In the genomic region with DNA sequence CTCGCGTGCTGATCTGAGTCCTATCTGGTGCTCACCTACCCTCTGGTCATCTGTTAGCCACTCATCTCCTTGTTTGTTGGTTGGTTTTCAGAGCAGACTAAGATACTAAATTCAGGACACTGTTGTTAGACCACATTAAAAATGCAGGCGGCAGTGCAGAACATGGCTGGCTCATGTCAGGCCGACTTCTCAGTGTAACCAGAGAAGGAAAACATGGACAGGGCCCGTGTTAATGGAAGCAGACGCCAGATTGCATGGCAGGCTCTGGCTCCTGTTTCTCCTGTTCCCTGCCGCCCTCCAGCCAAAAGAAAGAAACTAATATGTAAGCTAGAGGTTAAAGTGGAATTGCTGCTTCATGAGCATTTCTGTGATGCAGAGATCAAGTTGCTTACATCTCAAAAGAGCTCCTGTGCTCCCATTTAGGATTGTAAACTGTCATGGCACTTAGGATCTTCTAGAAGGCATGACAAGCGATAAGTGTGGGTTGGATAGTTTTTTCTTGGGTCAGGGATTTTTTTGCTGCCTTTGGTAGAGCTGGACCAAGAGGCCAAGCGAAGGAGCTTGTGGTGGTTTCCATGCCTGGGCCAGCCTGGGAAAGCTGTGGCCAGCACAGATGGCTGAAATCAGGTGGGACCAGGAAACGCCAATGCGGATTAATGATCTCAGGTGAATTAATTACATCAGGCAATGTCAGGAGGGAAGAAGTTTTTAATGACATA, we compare ENCODE assay signal across 10 cellular contexts. TPM values are rescaled to one million over a fixed set of nuclear protein-coding genes. Genes with fewer than 3 reads are reported as not detected.
DNase-seq lines count a peak whose midpoint lies in the region; ATAC-seq and TF ChIP-seq lines count a peak whose summit lies in the region.
"Had no signal": no experiment of that assay in that cellular context is flagged by ENCODE, and none has a peak within 500 bp of the region (broad histone marks: within the 10 kb centered on the region; RNA-seq: fewer than 3 reads in every experiment).

No MANE protein-coding gene starts in this region.

- TF ChIP-seq POLR2A in gastrocnemius medialis (IDR thresholded peaks at IDR 0.05): no peak

- H3K23me2 ChIP-seq in H9 (ENCODE audit: insufficient read length, low read depth, low read length, poor library complexity, severe bottlenecking): no peaks in the 10 kb centered on the region

- H3K27me3 ChIP-seq in H9 (ENCODE audit: insufficient read depth, low read length) (no peaks in the 10 kb centered on the region), adipocyte (replicated peaks; ENCODE audit: control insufficient read depth, insufficient read depth, low read length) (no peaks in the 10 kb centered on the region), gastrocnemius medialis (no peaks in the 10 kb centered on the region)

- H3T11ph ChIP-seq in H9 (ENCODE audit: low read length): no peak overlapping the region

- H3K9me3 ChIP-seq in H9 (ENCODE audit: control insufficient read depth, low read depth, low read length) (no peaks in the 10 kb centered on the region), adipocyte (ENCODE audit: control insufficient read depth, low read length) (no peaks in the 10 kb centered on the region), gastrocnemius medialis (no peaks in the 10 kb centered on the region)
- H3K9me3 ChIP-seq: mucosa of descending colon had no signal

- in situ Hi-C loops in gastrocnemius medialis (cut with MboI; ENCODE audit: low sequenced_read_pairs in 4 of 4): no loop called here

- no peaks in the 10 kb centered on the region for H3K79me1 ChIP-seq in H9 (ENCODE audit: insufficient read depth, low read depth, low read length, poor library complexity, severe bottlenecking)

- no peak for DNase-seq in H9
- peak; percentile 30 for DNase-seq in adipocyte (ENCODE audit: low read depth)
- DNase-seq in left ventricle myocardium superior: no peak
- peak; percentile 80 to 84 for DNase-seq in gastrocnemius medialis
- no peak for DNase-seq in stimulated activated naive CD8-positive, alpha-beta T cell treated with anti-CD3 and anti-CD28 coated beads, Interleukin-15, Interleukin-2, amounts not matched to agents 100 U/mL and 50 U/mL, for 24 hours
- DNase-seq: mucosa of descending colon had no signal

- no peak overlapping the region for H3K4me3 ChIP-seq in adipocyte (ENCODE audit: low read length)
- peak overlapping the region in 2 of 4 donors; percentile 3 to 7 for H3K4me3 ChIP-seq in gastrocnemius medialis
- H3K4me3 ChIP-seq: mucosa of descending colon, skin epidermis had no signal

- H3K4me2 ChIP-seq in H9 (ENCODE audit: insufficient read depth, insufficient read length, low read length): no peak overlapping the region

- TF ChIP-seq CTCF in H9 (conservative IDR thresholded peaks at IDR 0.05): no peak
- peak in 2 of 5 experiments; percentile 9 to 13 for TF ChIP-seq CTCF in gastrocnemius medialis (IDR thresholded peaks at IDR 0.05 in 4 of 5, conservative IDR thresholded peaks at IDR 0.05 in 1 of 5)

- no peak overlapping the region for H4K5ac ChIP-seq in H9 (ENCODE audit: insufficient read length, low read depth, low read length)

- H3K9ac ChIP-seq in H9 (ENCODE audit: extremely low read depth, insufficient read length, low read length) (no peak overlapping the region), adipocyte (ENCODE audit: low read length) (peak overlapping the region; percentile 25)

- no peak overlapping the region for H4K8ac ChIP-seq in H9 (replicated peaks; ENCODE audit: insufficient read length, low read depth, low read length)

- no peak overlapping the region for H2BK5ac ChIP-seq in H9 (ENCODE audit: insufficient read length, low read length)

- WGBS in H9 (ENCODE audit: extremely low coverage, insufficient read length, low lambda C conversion rate): no CpG with 5 or more reads among the region's 11 CpGs

- intact Hi-C loops in left ventricle myocardium superior (cut with micrococcal nuclease): no loop called here
- intact Hi-C loops in gastrocnemius medialis (cut with DNase I; ENCODE audit: low total_unique reads): loop anchor here (1.0 kb wide), 3 partner anchors 9 to 55 kb away; no protein-coding TSS in a partner anchor

- H3K27me3 Mint-ChIP-seq in H9 (ENCODE audit: low read depth): no peaks in the 10 kb centered on the region

- no peak overlapping the region for H3K27ac ChIP-seq in H9 (ENCODE audit: insufficient read length, low read depth, low read length)
- H3K27ac ChIP-seq in gastrocnemius medialis: peak overlapping the region; percentile 86 to 98 (median 93)

- H3K4me1 ChIP-seq in H9 (ENCODE audit: insufficient read depth, low read length) (no peaks in the 10 kb centered on the region; the same call in 1 of the 2 replicates), adipocyte (ENCODE audit: control insufficient read depth, insufficient read depth, low read length) (peaks cover 12% of the 10 kb centered on the region), gastrocnemius medialis (peaks cover 45 to 50% of the 10 kb centered on the region in 2 donors)

- H3K79me2 ChIP-seq in H9 (ENCODE audit: insufficient read depth, low read length): no peaks in the 10 kb centered on the region

- peak; percentile 43 for ATAC-seq in left ventricle myocardium superior
- peak; percentile 95 to 98 for ATAC-seq in gastrocnemius medialis
- no peak for ATAC-seq in GM18519 (IDR thresholded peaks at IDR 0.05; ENCODE audit: low FRiP score, unreplicated experiment)
- ATAC-seq in HG03432 (IDR thresholded peaks at IDR 0.05; ENCODE audit: unreplicated experiment): no peak
- no peak for ATAC-seq in HG02981 (IDR thresholded peaks at IDR 0.05; ENCODE audit: unreplicated experiment)
- no peak for ATAC-seq in stimulated activated naive CD8-positive, alpha-beta T cell treated with anti-CD3 and anti-CD28 coated beads, Interleukin-15, Interleukin-2, amounts not matched to agents 100 U/mL and 50 U/mL, for 24 hours
- ATAC-seq: mucosa of descending colon had no signal

- no peak overlapping the region for H3K4me3 Mint-ChIP-seq in H9

- no peaks in the 10 kb centered on the region for H4K20me1 ChIP-seq in H9 (ENCODE audit: control insufficient read depth, insufficient read depth, insufficient read length)

- H3K27ac Mint-ChIP-seq in H9: peak overlapping the region; percentile 12 to 79 (median 57); a peak in 3 of 7 replicates

- no peak overlapping the region for H3K4ac ChIP-seq in H9 (ENCODE audit: low read depth, low read length)

- H3K36me3 Mint-ChIP-seq in H9 (ENCODE audit: insufficient read depth in 1 of 3, low read depth in 3 of 3): peaks cover 2 to 4% (median 2%) of the 10 kb centered on the region in 3 experiments; a peak in 1 of 7 replicates

- H2AFZ ChIP-seq in H9 (ENCODE audit: low read length): no peak overlapping the region

- H3K9me3 Mint-ChIP-seq in H9: no peaks in the 10 kb centered on the region; a peak in 1 of 5 replicates

- no peak overlapping the region for H4K91ac ChIP-seq in H9 (ENCODE audit: insufficient read length, low read depth, low read length)

- no peak overlapping the region for H2BK20ac ChIP-seq in H9 (ENCODE audit: low read depth, low read length, poor library complexity, severe bottlenecking)

- H3K36me3 ChIP-seq in adipocyte (ENCODE audit: control insufficient read depth, insufficient read depth, low read length, severe bottlenecking): peaks cover 34% of the 10 kb centered on the region
- H3K36me3 ChIP-seq in gastrocnemius medialis: peaks cover 0 to 31% of the 10 kb centered on the region in 2 donors

- H3K23ac ChIP-seq in H9 (ENCODE audit: insufficient read length, low read depth, low read length): no peak overlapping the region

- H3K4me1 Mint-ChIP-seq in H9: peaks cover 11 to 16% of the 10 kb centered on the region in 2 experiments

- H3K56ac ChIP-seq in H9 (ENCODE audit: insufficient read length, low read depth, low read length): no peak overlapping the region

- H2BK12ac ChIP-seq in H9 (ENCODE audit: insufficient read length, low read depth, low read length): no peak overlapping the region

- H3K14ac ChIP-seq in H9 (ENCODE audit: insufficient read depth, low read length): no peak overlapping the region

- no peak overlapping the region for H2AK5ac ChIP-seq in H9 (ENCODE audit: insufficient read length, low read length)

- H3K18ac ChIP-seq in H9 (ENCODE audit: insufficient read length, low read depth, low read length): no peak overlapping the region

- no peak overlapping the region for H2BK15ac ChIP-seq in H9 (ENCODE audit: low read depth, low read length)

- H2BK120ac ChIP-seq in H9 (ENCODE audit: low read depth, low read length, poor library complexity, severe bottlenecking): no peak overlapping the region

RNA-seq across cellular contexts. Expression of a gene that starts 56.1 kb away (rescaled TPM):
- total RNA-seq in H9 (2021) (0.98 and 1.1 TPM in 2 replicates), left ventricle myocardium superior (38.9 TPM), gastrocnemius medialis (10 to 100 TPM; 18.9 to 27.4 (median 22.2) TPM)

Comparison
In these comparisons a context has a peak if more than half of its experiments do, and no peak if none do; other contexts are left out.
1. DNase-seq: peak in adipocyte (single experiment) and gastrocnemius medialis (2 of 2); none in H9 (single experiment), left ventricle myocardium superior (single experiment) and stimulated activated naive CD8-positive, alpha-beta T cell treated with anti-CD3 and anti-CD28 coated beads, Interleukin-15, Interleukin-2, amounts not matched to agents 100 U/mL and 50 U/mL, for 24 hours (single experiment).
2. ATAC-seq: peak in left ventricle myocardium superior (single experiment) and gastrocnemius medialis (2 of 2); none in GM18519 (single experiment), HG03432 (single experiment), HG02981 (single experiment) and stimulated activated naive CD8-positive, alpha-beta T cell treated with anti-CD3 and anti-CD28 coated beads, Interleukin-15, Interleukin-2, amounts not matched to agents 100 U/mL and 50 U/mL, for 24 hours (single experiment).